20 cellular contexts compared by ENCODE assay signal in genomic region chr1:15941044-15941840, GRCh38. TPM values are rescaled to one million over a fixed set of nuclear protein-coding genes. Genes with fewer than 3 reads are reported as not detected.
A peak's percentile ranks its signal among the peaks of the same experiment; 100 is the strongest.
DNase-seq lines count a peak whose midpoint lies in the region; ATAC-seq and TF ChIP-seq lines count a peak whose summit lies in the region.
"Had no signal": no experiment of that assay in that cellular context is flagged by ENCODE, and none has a peak within 500 bp of the region (broad histone marks: within the 10 kb centered on the region; RNA-seq: fewer than 3 reads in every experiment).

No MANE protein-coding gene starts in this region.

- ATAC-seq in activated T-cell treated with anti-CD3 and anti-CD28 coated beads, Interleukin-2, amount 50 U/mL, for 72 hours (replicated peaks in 1 of 2), result no peak
- ATAC-seq in left lobe of liver, result no peak
- ATAC-seq in stimulated activated naive B cell treated with anti-CD40 and anti-IgM and Interleukin-4, amounts not matched to agents 10 μg/mL and 1 μg/mL and 100 μg/mL, for 72 hours (replicated peaks), result no peak
- ATAC-seq in HG02610 (IDR thresholded peaks at IDR 0.05; ENCODE audit: unreplicated experiment), result no peak
- ATAC-seq: GM23338 had no signal

- H3K36me3 Mint-ChIP-seq in activated T-cell treated with anti-CD3 and anti-CD28 coated beads, Interleukin-2, amount 50 U/mL, for 24 hours (ENCODE audit: low read depth), result peaks cover 90% of the 10 kb centered on the region
- peaks cover 3 to 16% of the 10 kb centered on the region in 2 donors for H3K36me3 Mint-ChIP-seq in activated T-cell treated with anti-CD3 and anti-CD28 coated beads, Interleukin-2, amount 50 U/mL, for 72 hours (ENCODE audit: insufficient read depth in 2 of 2)
- peaks cover 37 to 53% of the 10 kb centered on the region in 2 donors for H3K36me3 Mint-ChIP-seq in stimulated activated naive B cell treated with anti-CD40 and anti-IgM and Interleukin-4, amounts not matched to agents 10 μg/mL and 1 μg/mL and 100 μg/mL, for 72 hours

- no peaks in the 10 kb centered on the region for H3K9me3 Mint-ChIP-seq in activated T-cell treated with anti-CD3 and anti-CD28 coated beads, Interleukin-2, amount 50 U/mL, for 24 hours
- no peaks in the 10 kb centered on the region for H3K9me3 Mint-ChIP-seq in activated T-cell treated with anti-CD3 and anti-CD28 coated beads, Interleukin-2, amount 50 U/mL, for 72 hours
- H3K9me3 Mint-ChIP-seq in stimulated activated naive B cell treated with anti-CD40 and anti-IgM and Interleukin-4, amounts not matched to agents 10 μg/mL and 1 μg/mL and 100 μg/mL, for 72 hours, result no peaks in the 10 kb centered on the region
- H3K9me3 Mint-ChIP-seq: GM23338, type B pancreatic cell had no signal

- H3K27me3 Mint-ChIP-seq in activated T-cell treated with anti-CD3 and anti-CD28 coated beads, Interleukin-2, amount 50 U/mL, for 24 hours, result no peaks in the 10 kb centered on the region
- H3K27me3 Mint-ChIP-seq in activated T-cell treated with anti-CD3 and anti-CD28 coated beads, Interleukin-2, amount 50 U/mL, for 72 hours (ENCODE audit: low read depth), result no peaks in the 10 kb centered on the region
- H3K27me3 Mint-ChIP-seq in stimulated activated naive B cell treated with anti-CD40 and anti-IgM and Interleukin-4, amounts not matched to agents 10 μg/mL and 1 μg/mL and 100 μg/mL, for 72 hours, result no peaks in the 10 kb centered on the region
- H3K27me3 Mint-ChIP-seq: type B pancreatic cell had no signal

- H3K4me3 Mint-ChIP-seq in activated T-cell treated with anti-CD3 and anti-CD28 coated beads, Interleukin-2, amount 50 U/mL, for 24 hours, result no peak overlapping the region
- no peak overlapping the region for H3K4me3 Mint-ChIP-seq in activated T-cell treated with anti-CD3 and anti-CD28 coated beads, Interleukin-2, amount 50 U/mL, for 72 hours
- H3K4me3 Mint-ChIP-seq in stimulated activated naive B cell treated with anti-CD40 and anti-IgM and Interleukin-4, amounts not matched to agents 10 μg/mL and 1 μg/mL and 100 μg/mL, for 72 hours, result no peak overlapping the region
- H3K4me3 Mint-ChIP-seq: GM23338, type B pancreatic cell had no signal

- 0 out of 2 replicates have a peak overlapping the region, but pooled peaks have one; percentile 8 for H3K27ac ChIP-seq in VCaP
- H3K27ac ChIP-seq: C4-2B, hepatocyte, neutrophil had no signal

- H3K4me1 Mint-ChIP-seq in activated T-cell treated with anti-CD3 and anti-CD28 coated beads, Interleukin-2, amount 50 U/mL, for 24 hours (ENCODE audit: low read depth), result peaks cover 15% of the 10 kb centered on the region
- peaks cover 17% of the 10 kb centered on the region for H3K4me1 Mint-ChIP-seq in activated T-cell treated with anti-CD3 and anti-CD28 coated beads, Interleukin-2, amount 50 U/mL, for 72 hours (ENCODE audit: low read depth)
- peaks cover 8 to 19% of the 10 kb centered on the region in 2 donors for H3K4me1 Mint-ChIP-seq in stimulated activated naive B cell treated with anti-CD40 and anti-IgM and Interleukin-4, amounts not matched to agents 10 μg/mL and 1 μg/mL and 100 μg/mL, for 72 hours

- peak overlapping the region; percentile 79 for H3K27ac Mint-ChIP-seq in activated T-cell treated with anti-CD3 and anti-CD28 coated beads, Interleukin-2, amount 50 U/mL, for 24 hours
- H3K27ac Mint-ChIP-seq in activated T-cell treated with anti-CD3 and anti-CD28 coated beads, Interleukin-2, amount 50 U/mL, for 72 hours, result no peak overlapping the region
- H3K27ac Mint-ChIP-seq in stimulated activated naive B cell treated with anti-CD40 and anti-IgM and Interleukin-4, amounts not matched to agents 10 μg/mL and 1 μg/mL and 100 μg/mL, for 72 hours, result peak overlapping the region; percentile 83
- H3K27ac Mint-ChIP-seq: GM23338 had no signal

- no peak for TF ChIP-seq CTCF in VCaP (conservative IDR thresholded peaks at IDR 0.05)

- DNase-seq in activated T-cell treated with anti-CD3 and anti-CD28 coated beads, Interleukin-2, amount 50 U/mL, for 24 hours, result peak; percentile 40
- no peak for DNase-seq in activated T-cell treated with anti-CD3 and anti-CD28 coated beads, Interleukin-2, amount 50 U/mL, for 72 hours
- DNase-seq in left lobe of liver (ENCODE audit: low spot score) (peak; percentile 45), DMS79 (lab: John Stamatoyannopoulos, UW) (no peak), amniotic stem cell (lab: John Stamatoyannopoulos, UW) (no peak)
- DNase-seq in stimulated activated naive B cell treated with anti-CD40 and anti-IgM and Interleukin-4, amounts not matched to agents 10 μg/mL and 1 μg/mL and 100 μg/mL, for 72 hours, result no peak
- DNase-seq: activated CD4-positive, alpha-beta T cell treated with anti-CD3 and anti-CD28 coated beads for 1 hour; kidney glomerular epithelial cell; midbrain; NCI-H1092; NCI-H69; OCI-M1; stimulated activated CD4-positive, alpha-beta T cell treated with anti-CD3 and anti-CD28 coated beads, Interleukin-4, amount 100 ng/mL, for 1 hour had no signal

RNA-seq across cellular contexts. Expression of gene ZBTB17, which starts 34.7 kb away (rescaled TPM):
- 10 to 100 TPM; 76.0 to 84.1 TPM for total RNA-seq in activated T-cell treated with anti-CD3 and anti-CD28 coated beads, Interleukin-2, amount 50 U/mL, for 72 hours
- total RNA-seq in left lobe of liver, result 14.3 TPM

Comparison
In these comparisons a context has a peak if more than half of its experiments do, and no peak if none do; other contexts are left out.
1. DNase-seq: peak in activated T-cell treated with anti-CD3 and anti-CD28 coated beads, Interleukin-2, amount 50 U/mL, for 24 hours (single experiment) and left lobe of liver (single experiment); none in activated T-cell treated with anti-CD3 and anti-CD28 coated beads, Interleukin-2, amount 50 U/mL, for 72 hours (0 of 2), stimulated activated naive B cell treated with anti-CD40 and anti-IgM and Interleukin-4, amounts not matched to agents 10 μg/mL and 1 μg/mL and 100 μg/mL, for 72 hours (single experiment), DMS79 (single experiment) and amniotic stem cell (single experiment).